In the genomic region with DNA sequence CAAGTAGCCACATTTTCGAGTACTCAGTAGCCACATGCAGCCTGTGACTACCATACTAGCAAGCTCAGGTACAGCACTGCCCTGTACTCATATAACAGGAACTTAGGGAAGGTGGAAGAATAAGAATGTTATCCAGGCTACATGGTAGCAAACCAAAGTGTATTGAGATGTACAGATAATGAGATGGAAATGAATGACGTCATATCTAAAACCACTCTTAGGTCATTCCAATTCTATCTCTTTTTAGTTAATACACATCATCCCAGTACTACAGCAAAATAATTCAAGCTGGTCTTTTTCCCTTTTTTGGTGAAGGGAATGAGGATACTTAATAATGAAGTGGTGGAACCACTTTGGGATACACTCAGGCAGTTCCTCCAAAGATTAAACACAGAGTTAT, we compare ENCODE assay signal across 10 cellular contexts. TPM values are rescaled to one million over a fixed set of nuclear protein-coding genes. Genes with fewer than 3 reads are reported as not detected.
"Had no signal": no experiment of that assay in that cellular context is flagged by ENCODE, and none has a peak within 500 bp of the region (broad histone marks: within the 10 kb centered on the region; RNA-seq: fewer than 3 reads in every experiment).

No MANE protein-coding gene starts in this region.

- H2AFZ ChIP-seq: GM23248 had no signal

- H3K27ac ChIP-seq: GM23248, HL-60, KMS-11 had no signal

- H3K4me2 ChIP-seq: KMS-11 had no signal

- H3K4me3 ChIP-seq: GM23248 had no signal

- H3K9ac ChIP-seq: GM23248, KMS-11 had no signal

- DNase-seq: GM23248, GOT3, H9, HCEC 1CT, HFFc6, IMR-90, KBM-7 had no signal

RNA-seq across cellular contexts. Expression of gene COLEC12, which starts 38.7 kb away (rescaled TPM):
- total RNA-seq: HT1080 had no signal
